Comparison of ENCODE assay signal across 26 cellular contexts in the genomic region with DNA sequence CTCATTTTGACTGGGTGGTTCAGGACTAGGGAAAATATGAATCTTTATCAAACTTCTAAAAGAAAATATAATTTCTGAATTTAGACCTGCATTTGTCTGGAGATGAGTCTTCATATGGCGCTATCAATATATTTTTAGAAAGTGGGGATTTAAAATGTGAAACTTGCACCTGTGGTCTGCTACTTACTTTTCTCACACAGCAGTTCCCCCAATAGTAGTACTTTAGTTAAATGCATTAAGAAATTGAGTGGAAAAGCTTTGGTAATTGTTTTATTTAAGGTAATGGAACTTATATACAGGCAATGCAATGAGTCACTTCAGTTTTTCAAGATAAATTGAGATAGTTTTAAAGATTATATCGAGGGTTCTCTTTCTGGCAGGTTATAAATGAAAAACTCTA.
"Had no signal": no experiment of that assay in that cellular context is flagged by ENCODE, and none has a peak within 500 bp of the region (broad histone marks: within the 10 kb centered on the region; RNA-seq: fewer than 3 reads in every experiment).

No MANE protein-coding gene starts in this region.

- H3K4me2 ChIP-seq: neural progenitor cell had no signal

- H3K27ac ChIP-seq: neural progenitor cell, ovary, parathyroid adenoma, psoas muscle, right lobe of liver, sigmoid colon, suprapubic skin, testis, tibial artery, transverse colon, upper lobe of right lung, uterus had no signal

- H3K4me3 ChIP-seq: neural progenitor cell, ovary, psoas muscle, right lobe of liver, sigmoid colon, suprapubic skin, testis, tibial artery, transverse colon, upper lobe of right lung, uterus had no signal

- FAIRE-seq: small intestine had no signal

- H3K36me3 ChIP-seq: neural progenitor cell, ovary, right lobe of liver, sigmoid colon, suprapubic skin, tibial artery, transverse colon, upper lobe of right lung, uterus had no signal

- H3K9me3 ChIP-seq: ovary, psoas muscle, right lobe of liver, sigmoid colon, suprapubic skin, testis, tibial artery, transverse colon, upper lobe of right lung, uterus had no signal

- H3K9ac ChIP-seq: neural progenitor cell, parathyroid adenoma had no signal

- H3K79me2 ChIP-seq: parathyroid adenoma had no signal

- H3K27me3 ChIP-seq: neural progenitor cell, ovary, right lobe of liver, sigmoid colon, suprapubic skin, testis, tibial artery, transverse colon, upper lobe of right lung, uterus had no signal

- H2AFZ ChIP-seq: neural progenitor cell, parathyroid adenoma had no signal

- ATAC-seq: natural killer cell; psoas muscle; right cardiac atrium; right lobe of liver; stimulated activated effector memory CD8-positive, alpha-beta T cell treated with anti-CD3 and anti-CD28 coated beads, Interleukin-12 subunit alpha, Interleukin-12 subunit beta, amount 100 ng/mL, for 72 hours; stimulated activated naive B cell treated with anti-CD40 and anti-IgM and Interleukin-4, amounts not matched to agents 10 μg/mL and 1 μg/mL and 100 μg/mL, for 72 hours; stimulated activated naive CD8-positive, alpha-beta T cell treated with anti-CD3 and anti-CD28 coated beads, Interleukin-15, amount 100 ng/mL, for 72 hours; upper lobe of right lung had no signal

- DNase-seq: natural killer cell; occipital lobe; ovary; posterior cingulate gyrus; psoas muscle; right cardiac atrium; right lobe of liver; sigmoid colon; small intestine; stimulated activated CD4-positive, alpha-beta T cell treated with anti-CD3 and anti-CD28 coated beads, Interleukin-15, amount 100 ng/mL, for 24 hours; stimulated activated CD4-positive, alpha-beta T cell treated with anti-CD3 and anti-CD28 coated beads, Interleukin-2, amount 100 ng/mL, for 24 hours; stimulated activated CD4-positive, alpha-beta T cell treated with anti-CD3 and anti-CD28 coated beads, Interleukin-2, amount 100 ng/mL, for 48 hours; stimulated activated CD4-positive, alpha-beta T cell treated with anti-CD3 and anti-CD28 coated beads, Interleukin-4, amount 100 ng/mL, for 24 hours; stimulated activated naive B cell treated with anti-CD40 and anti-IgM and Interleukin-4, amounts not matched to agents 10 μg/mL and 1 μg/mL and 100 μg/mL, for 72 hours; stimulated activated naive CD4-positive, alpha-beta T cell treated with Interleukin-2 at 50 U/mL for 16 hours; stimulated activated naive CD8-positive, alpha-beta T cell treated with anti-CD3 and anti-CD28 coated beads, Interleukin-15, amount 100 ng/mL, for 72 hours; substantia nigra; testis; tibial artery; transverse colon; upper lobe of right lung; uterus had no signal

- H3K4me1 ChIP-seq: neural progenitor cell, parathyroid adenoma, psoas muscle, right lobe of liver, sigmoid colon, suprapubic skin, testis, tibial artery, transverse colon, upper lobe of right lung, uterus had no signal
